In the genomic region with DNA sequence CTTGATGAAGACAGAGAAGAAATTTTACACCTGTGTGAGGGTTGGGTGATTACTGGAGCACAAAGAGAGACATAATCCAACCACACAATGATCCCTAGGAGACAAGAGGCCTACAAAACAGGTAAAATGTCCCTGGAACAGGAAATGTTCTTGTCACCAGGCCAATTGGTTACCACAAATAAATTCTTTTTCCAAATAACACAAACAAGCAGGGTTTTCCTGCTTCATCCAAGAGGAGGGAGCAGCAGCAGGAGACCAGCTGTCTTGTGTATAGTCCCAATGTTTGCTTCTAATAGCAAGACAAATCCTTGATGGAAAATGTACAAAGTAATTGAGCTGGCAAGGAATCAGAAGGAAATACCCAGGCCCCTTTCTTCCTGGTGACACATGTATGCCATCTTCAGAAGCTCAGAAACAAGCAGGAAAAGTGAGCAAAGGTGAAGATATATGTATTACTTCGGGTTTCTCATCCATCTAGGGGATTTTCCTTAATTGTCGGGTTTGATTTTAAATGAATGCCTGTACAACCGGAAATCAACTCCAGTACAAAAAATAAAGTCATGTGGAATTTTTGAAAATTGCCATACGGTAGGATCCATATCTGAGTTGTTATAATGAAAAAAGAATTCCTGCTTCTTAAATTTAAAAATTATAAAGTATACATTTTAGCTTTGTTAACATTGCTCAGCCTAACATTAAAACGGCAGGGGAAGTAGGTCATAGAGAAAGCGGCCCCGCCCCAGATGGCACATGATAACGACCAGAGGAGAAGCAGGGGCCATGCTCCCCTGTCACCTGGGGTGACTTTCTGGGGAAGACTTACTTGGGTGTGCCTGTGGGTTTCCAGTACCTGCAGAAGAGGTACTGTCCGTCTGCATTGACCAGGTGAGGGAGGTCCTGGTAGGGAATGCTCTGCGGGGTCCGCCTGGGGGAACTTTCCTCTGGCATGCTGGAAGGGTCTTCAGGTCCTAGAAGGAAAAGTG, we compare ENCODE assay signal across 1 cellular context.
TF ChIP-seq lines count a peak whose summit lies in the region.

No MANE protein-coding gene starts in this region.

TF ChIP-seq in GM23338, 12 proteins besides CTCF, POLR2A, EP300 and RAD21 (continued from another document):
- TF ChIP-seq, protein P1, sequence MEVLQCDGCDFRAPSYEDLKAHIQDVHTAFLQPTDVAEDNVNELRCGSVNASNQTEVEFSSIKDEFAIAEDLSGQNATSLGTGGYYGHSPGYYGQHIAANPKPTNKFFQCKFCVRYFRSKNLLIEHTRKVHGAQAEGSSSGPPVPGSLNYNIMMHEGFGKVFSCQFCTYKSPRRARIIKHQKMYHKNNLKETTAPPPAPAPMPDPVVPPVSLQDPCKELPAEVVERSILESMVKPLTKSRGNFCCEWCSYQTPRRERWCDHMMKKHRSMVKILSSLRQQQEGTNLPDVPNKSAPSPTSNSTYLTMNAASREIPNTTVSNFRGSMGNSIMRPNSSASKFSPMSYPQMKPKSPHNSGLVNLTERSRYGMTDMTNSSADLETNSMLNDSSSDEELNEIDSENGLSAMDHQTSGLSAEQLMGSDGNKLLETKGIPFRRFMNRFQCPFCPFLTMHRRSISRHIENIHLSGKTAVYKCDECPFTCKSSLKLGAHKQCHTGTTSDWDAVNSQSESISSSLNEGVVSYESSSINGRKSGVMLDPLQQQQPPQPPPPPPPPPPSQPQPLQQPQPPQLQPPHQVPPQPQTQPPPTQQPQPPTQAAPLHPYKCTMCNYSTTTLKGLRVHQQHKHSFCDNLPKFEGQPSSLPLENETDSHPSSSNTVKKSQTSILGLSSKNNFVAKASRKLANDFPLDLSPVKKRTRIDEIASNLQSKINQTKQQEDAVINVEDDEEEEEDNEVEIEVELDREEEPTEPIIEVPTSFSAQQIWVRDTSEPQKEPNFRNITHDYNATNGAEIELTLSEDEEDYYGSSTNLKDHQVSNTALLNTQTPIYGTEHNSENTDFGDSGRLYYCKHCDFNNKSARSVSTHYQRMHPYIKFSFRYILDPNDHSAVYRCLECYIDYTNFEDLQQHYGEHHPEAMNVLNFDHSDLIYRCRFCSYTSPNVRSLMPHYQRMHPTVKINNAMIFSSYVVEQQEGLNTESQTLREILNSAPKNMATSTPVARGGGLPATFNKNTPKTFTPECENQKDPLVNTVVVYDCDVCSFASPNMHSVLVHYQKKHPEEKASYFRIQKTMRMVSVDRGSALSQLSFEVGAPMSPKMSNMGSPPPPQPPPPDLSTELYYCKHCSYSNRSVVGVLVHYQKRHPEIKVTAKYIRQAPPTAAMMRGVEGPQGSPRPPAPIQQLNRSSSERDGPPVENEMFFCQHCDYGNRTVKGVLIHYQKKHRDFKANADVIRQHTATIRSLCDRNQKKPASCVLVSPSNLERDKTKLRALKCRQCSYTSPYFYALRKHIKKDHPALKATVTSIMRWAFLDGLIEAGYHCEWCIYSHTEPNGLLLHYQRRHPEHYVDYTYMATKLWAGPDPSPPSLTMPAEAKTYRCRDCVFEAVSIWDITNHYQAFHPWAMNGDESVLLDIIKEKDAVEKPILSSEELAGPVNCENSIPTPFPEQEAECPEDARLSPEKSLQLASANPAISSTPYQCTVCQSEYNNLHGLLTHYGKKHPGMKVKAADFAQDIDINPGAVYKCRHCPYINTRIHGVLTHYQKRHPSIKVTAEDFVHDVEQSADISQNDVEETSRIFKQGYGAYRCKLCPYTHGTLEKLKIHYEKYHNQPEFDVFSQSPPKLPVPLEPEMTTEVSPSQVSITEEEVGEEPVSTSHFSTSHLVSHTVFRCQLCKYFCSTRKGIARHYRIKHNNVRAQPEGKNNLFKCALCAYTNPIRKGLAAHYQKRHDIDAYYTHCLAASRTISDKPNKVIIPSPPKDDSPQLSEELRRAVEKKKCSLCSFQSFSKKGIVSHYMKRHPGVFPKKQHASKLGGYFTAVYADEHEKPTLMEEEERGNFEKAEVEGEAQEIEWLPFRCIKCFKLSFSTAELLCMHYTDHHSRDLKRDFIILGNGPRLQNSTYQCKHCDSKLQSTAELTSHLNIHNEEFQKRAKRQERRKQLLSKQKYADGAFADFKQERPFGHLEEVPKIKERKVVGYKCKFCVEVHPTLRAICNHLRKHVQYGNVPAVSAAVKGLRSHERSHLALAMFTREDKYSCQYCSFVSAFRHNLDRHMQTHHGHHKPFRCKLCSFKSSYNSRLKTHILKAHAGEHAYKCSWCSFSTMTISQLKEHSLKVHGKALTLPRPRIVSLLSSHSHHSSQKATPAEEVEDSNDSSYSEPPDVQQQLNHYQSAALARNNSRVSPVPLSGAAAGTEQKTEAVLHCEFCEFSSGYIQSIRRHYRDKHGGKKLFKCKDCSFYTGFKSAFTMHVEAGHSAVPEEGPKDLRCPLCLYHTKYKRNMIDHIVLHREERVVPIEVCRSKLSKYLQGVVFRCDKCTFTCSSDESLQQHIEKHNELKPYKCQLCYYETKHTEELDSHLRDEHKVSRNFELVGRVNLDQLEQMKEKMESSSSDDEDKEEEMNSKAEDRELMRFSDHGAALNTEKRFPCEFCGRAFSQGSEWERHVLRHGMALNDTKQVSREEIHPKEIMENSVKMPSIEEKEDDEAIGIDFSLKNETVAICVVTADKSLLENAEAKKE (CRISPR knock-in tag; IDR thresholded peaks at IDR 0.05): no peak
- TF ChIP-seq STAT1 (IDR thresholded peaks at IDR 0.05; ENCODE audit: unreplicated experiment) (no peak), POLR2AphosphoS5 (IDR thresholded peaks at IDR 0.05; ENCODE audit: low read depth) (no peak), CREB1 (CRISPR knock-in tag; IDR thresholded peaks at IDR 0.05; ENCODE audit: low read depth) (no peak), JUNB (IDR thresholded peaks at IDR 0.05; ENCODE audit: unreplicated experiment) (no peak)
